36 cellular contexts compared by ENCODE assay signal in the genomic region with DNA sequence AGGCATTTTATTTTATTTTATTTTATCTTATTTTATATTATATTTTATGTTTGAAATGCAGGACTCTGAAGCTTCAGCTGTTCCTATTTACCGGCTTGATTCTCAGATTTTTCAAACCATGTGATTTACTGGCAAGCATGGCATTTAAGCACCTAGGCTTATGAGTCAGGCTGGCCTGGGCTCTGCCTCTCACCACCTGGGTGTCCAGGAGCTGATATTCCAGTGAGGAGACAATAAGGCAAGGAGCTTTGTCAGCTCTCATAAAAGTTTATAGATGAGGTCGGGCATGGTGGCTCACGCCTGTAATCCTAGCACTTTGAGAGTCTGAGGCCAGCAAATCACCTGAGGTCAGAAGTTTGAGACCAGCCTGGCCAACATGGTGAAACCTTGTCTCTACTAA. TPM values are rescaled to one million over a fixed set of nuclear protein-coding genes. Genes with fewer than 3 reads are reported as not detected.
DNase-seq lines count a peak whose midpoint lies in the region; ATAC-seq, FAIRE-seq and TF ChIP-seq lines count a peak whose summit lies in the region.
"Had no signal": no experiment of that assay in that cellular context is flagged by ENCODE, and none has a peak within 500 bp of the region (broad histone marks: within the 10 kb centered on the region; RNA-seq: fewer than 3 reads in every experiment).

No MANE protein-coding gene starts in this region.

- H3K27me3 ChIP-seq in liver (ENCODE audit: control insufficient read depth in 4 of 4, insufficient read depth in 4 of 4, low read length in 3 of 4) (no peaks in the 10 kb centered on the region), HepG2 (ENCODE audit: control insufficient read depth in 1 of 2, insufficient read depth in 2 of 2, low read length in 2 of 2) (no peaks in the 10 kb centered on the region), mammary epithelial cell (ENCODE audit: insufficient read depth, low read length) (no peaks in the 10 kb centered on the region), kidney epithelial cell (ENCODE audit: control insufficient read depth, insufficient read depth, low read length) (no peaks in the 10 kb centered on the region)
- H3K27me3 ChIP-seq: right atrium auricular region, testis had no signal

- TF ChIP-seq EP300 in HepG2 (IDR thresholded peaks at IDR 0.05; ENCODE audit: low read depth in 2 of 2, low read length in 2 of 2) = no peak
- TF ChIP-seq EP300 in HepG2 (CRISPR knock-in tag; IDR thresholded peaks at IDR 0.05; ENCODE audit: borderline replicate concordance) = no peak

- TF ChIP-seq RAD21 in liver (IDR thresholded peaks at IDR 0.05) = no peak
- TF ChIP-seq RAD21 in HepG2 (CRISPR knock-in tag; IDR thresholded peaks at IDR 0.05) = no peak

- CTCF ChIA-PET in HepG2 (lab: Yijun Ruan, JAX; ENCODE audit: low intra/inter-chr PET ratio, low total read pairs) = no interaction called here
- CTCF ChIA-PET in mammary epithelial cell (lab: Charles Lee; ENCODE audit: low non-redundant PET) = interaction anchor here (0.5 to 0.7 kb wide), 3 partner anchors 67 to 244 kb away, joined by 3 to 10 read pairs (median 6); no protein-coding TSS in a partner anchor

- H3K4me1 ChIP-seq in liver (ENCODE audit: control insufficient read depth in 4 of 4, insufficient read depth in 4 of 4, low read length in 3 of 4) (peaks cover 2 to 66% (median 40%) of the 10 kb centered on the region in 4 donors), HepG2 (ENCODE audit: insufficient read depth, low read length) (peaks cover 23% of the 10 kb centered on the region), mammary epithelial cell (ENCODE audit: insufficient read depth, low read length) (peaks cover 2% of the 10 kb centered on the region)
- H3K4me1 ChIP-seq: A549, parathyroid adenoma, right atrium auricular region, testis had no signal

- H2AFZ ChIP-seq in HepG2 (ENCODE audit: low read length) (no peak overlapping the region), mammary epithelial cell (ENCODE audit: low read depth, low read length) (peak overlapping the region; percentile 70)
- H2AFZ ChIP-seq: parathyroid adenoma had no signal

- H3K4me2 ChIP-seq in HepG2 (ENCODE audit: low read depth, low read length) (no peak overlapping the region), mammary epithelial cell (ENCODE audit: insufficient read depth, low read depth, low read length) (no peak overlapping the region)
- H3K4me2 ChIP-seq: A549, SK-N-SH, smooth muscle cell had no signal

- peak overlapping the region; percentile 11 to 46 for H3K27ac ChIP-seq in liver (ENCODE audit: low read depth in 1 of 2, low read length in 2 of 2)
- H3K27ac ChIP-seq in HepG2 (ENCODE audit: extremely low read length, insufficient read depth, low read length) = no peak overlapping the region
- H3K27ac ChIP-seq in mammary epithelial cell (ENCODE audit: insufficient read depth, low read depth, low read length) = no peak overlapping the region
- H3K27ac ChIP-seq: A549, parathyroid adenoma, right atrium auricular region, testis had no signal

- TF ChIP-seq POLR2A in HepG2 (IDR thresholded peaks at IDR 0.05; ENCODE audit: insufficient read depth in 1 of 2, low read depth in 2 of 2, low read length in 2 of 2) (no peak), H54 (IDR thresholded peaks at IDR 0.05; ENCODE audit: low read depth, low read length) (no peak)

- H3K4me3 ChIP-seq in liver (ENCODE audit: low read depth in 1 of 3, low read length in 3 of 3) (no peak overlapping the region), HepG2 (replicated peaks in 1 of 3; ENCODE audit: insufficient read depth in 1 of 3, low read depth in 2 of 3, low read length in 3 of 3) (no peak overlapping the region), mammary epithelial cell (replicated peaks in 1 of 3; ENCODE audit: insufficient read depth in 1 of 3, low read depth in 2 of 3, low read length in 3 of 3) (no peak overlapping the region), kidney epithelial cell (ENCODE audit: low read depth, low read length) (no peak overlapping the region)
- H3K4me3 ChIP-seq: A549, right atrium auricular region, smooth muscle cell, testis had no signal

- no peaks in the 10 kb centered on the region for H3K9me3 ChIP-seq in liver (ENCODE audit: control insufficient read depth in 4 of 4, low read length in 3 of 4)
- no peaks in the 10 kb centered on the region for H3K9me3 ChIP-seq in HepG2 (ENCODE audit: low read length)
- H3K9me3 ChIP-seq in mammary epithelial cell (replicated peaks; ENCODE audit: insufficient read depth, low read length) = no peaks in the 10 kb centered on the region
- H3K9me3 ChIP-seq: A549, right atrium auricular region, SK-N-SH, testis had no signal

- BruUV-seq in HepG2 (replicated peaks; lab: Mats Ljungman, UMichigan) (no TSS peak), mammary epithelial cell (replicated peaks; lab: Mats Ljungman, UMichigan) (no TSS peak)

- no peaks in the 10 kb centered on the region for H4K20me1 ChIP-seq in HepG2 (ENCODE audit: insufficient read depth, low read length)
- no peaks in the 10 kb centered on the region for H4K20me1 ChIP-seq in mammary epithelial cell (ENCODE audit: insufficient read depth, low read length)

- POLR2A ChIA-PET in HepG2 (lab: Yijun Ruan, JAX) = interaction anchor here (0.6 kb wide), 1 partner anchor 57 kb away, joined by 3 read pairs; no protein-coding TSS in a partner anchor

- in situ Hi-C loops in HepG2 (cut with HindIII; ENCODE audit: extremely low pct_ligation_motif_present, low pct_unique_long_range_greater_than_20kb) (loop anchor here (10.0 kb wide), 1 partner anchor 213 kb away; a partner anchor contains a TSS), mammary epithelial cell (cut with MboI; ENCODE audit: low sequenced_read_pairs in 2 of 2) (no loop called here), GM13977 (cut with MboI; ENCODE audit: low pct_unique_long_range_greater_than_20kb, low sequenced_read_pairs, unreplicated experiment) (no loop called here)

- WGBS in liver = 71% methylated on average over 3 of the region's 3 CpGs
- 69% methylated on average over 3 of the region's 3 CpGs for WGBS in HepG2 (ENCODE audit: low lambda C conversion rate)
- WGBS in mammary epithelial cell (ENCODE audit: low coverage, missing lambda C conversion rate) = 70% methylated on average over 3 of the region's 3 CpGs

- H3K79me2 ChIP-seq in HepG2 (ENCODE audit: insufficient read depth, low read length) = no peaks in the 10 kb centered on the region
- no peaks in the 10 kb centered on the region for H3K79me2 ChIP-seq in mammary epithelial cell (ENCODE audit: insufficient read depth, low read length)
- H3K79me2 ChIP-seq: parathyroid adenoma had no signal

- H3K9ac ChIP-seq in liver (ENCODE audit: low read depth in 1 of 2, low read length in 2 of 2) = no peak overlapping the region
- no peak overlapping the region for H3K9ac ChIP-seq in HepG2 (ENCODE audit: insufficient read depth, low read depth, low read length)
- no peak overlapping the region for H3K9ac ChIP-seq in mammary epithelial cell (ENCODE audit: insufficient read depth, low read length)
- H3K9ac ChIP-seq: parathyroid adenoma, SK-N-SH had no signal

- DNase-seq in HepG2 (ENCODE audit: low spot score) = no peak
- peak; percentile 70 for DNase-seq in mammary epithelial cell
- peak; percentile 25 for DNase-seq in kidney epithelial cell (ENCODE audit: low read depth)
- DNase-seq in DMS79 (lab: John Stamatoyannopoulos, UW) = no peak
- DNase-seq in H54 (ENCODE audit: insufficient read length, low spot score) = no peak
- DNase-seq in activated CD4-positive, CD25-positive, alpha-beta regulatory T cell (lab: John Stamatoyannopoulos, UW) = no peak
- DNase-seq in GM13977 (ENCODE audit: low spot score) = no peak
- DNase-seq: activated CD4-positive, alpha-beta memory T cell treated with anti-CD3 and anti-CD28 coated beads for 36 hours; activated CD4-positive, alpha-beta T cell treated with anti-CD3 and anti-CD28 coated beads for 1 hour; activated CD8-positive, alpha-beta memory T cell treated with anti-CD3 and anti-CD28 coated beads, Interleukin-2, amount 50 U/mL, for 48 hours; activated naive CD4-positive, alpha-beta T cell treated with Interleukin-2 at 50 U/mL for 16 hours; AML-193; CD4-positive, alpha-beta memory T cell; dermis blood vessel endothelial cell; H7; hippocampal formation; Kasumi-1; mesenchymal stem cell; NCI-H146; NCI-H446; OCI-M1; SK-N-SH; stimulated activated CD4-positive, alpha-beta T cell treated with anti-CD3 and anti-CD28 coated beads, Interleukin-1b, Interleukin-23, amount 100 ng/mL, for 48 hours; stimulated activated naive CD8-positive, alpha-beta T cell treated with anti-CD3 and anti-CD28 coated beads, Interleukin-15, Interleukin-2, amounts not matched to agents 100 U/mL and 50 U/mL, for 24 hours; testis had no signal

- no peak for TF ChIP-seq CTCF in liver (IDR thresholded peaks at IDR 0.05; ENCODE audit: low read depth, low read length, missing input control)
- no peak for TF ChIP-seq CTCF in HepG2 (CRISPR knock-in tag; IDR thresholded peaks at IDR 0.05)
- TF ChIP-seq CTCF in mammary epithelial cell (conservative IDR thresholded peaks at IDR 0.05 in 1 of 2, IDR thresholded peaks at IDR 0.05 in 1 of 2; ENCODE audit: extremely low read depth in 1 of 2, insufficient read depth in 1 of 2, low read depth in 1 of 2, low read length in 2 of 2) = no peak
- no peak for TF ChIP-seq CTCF in kidney epithelial cell (IDR thresholded peaks at IDR 0.05; ENCODE audit: insufficient read depth, low read length, poor library complexity, severe bottlenecking)
- no peak for TF ChIP-seq CTCF in GM13977 (IDR thresholded peaks at IDR 0.05; ENCODE audit: extremely low read depth, insufficient read depth, missing control alignments)

- dilution Hi-C loops in mammary epithelial cell (cut with HindIII; ENCODE audit: low sequenced_read_pairs) = loop anchor here (5.0 kb wide), 1 partner anchor 75 kb away; no protein-coding TSS in a partner anchor

- FAIRE-seq in HepG2 (lab: Jason Lieb, UNC) = no peak
- FAIRE-seq in H54 (lab: Jason Lieb, UNC) = no peak
- FAIRE-seq: A549, D721Med, TTC549 had no signal

- no peak for ATAC-seq in HepG2
- ATAC-seq: A549; left lobe of liver; stimulated activated naive CD8-positive, alpha-beta T cell treated with anti-CD3 and anti-CD28 coated beads, Interleukin-15, Interleukin-2, amounts not matched to agents 100 U/mL and 50 U/mL, for 24 hours had no signal

- intact Hi-C loops in HepG2 (cut with micrococcal nuclease; ENCODE audit: unreplicated experiment) (loop anchor here (5.0 kb wide), 1 partner anchor 215 kb away; a partner anchor contains a TSS), mammary epithelial cell (cut with micrococcal nuclease) (no loop called here)

- no peaks in the 10 kb centered on the region for H3K36me3 ChIP-seq in liver (ENCODE audit: control insufficient read depth in 4 of 4, insufficient read depth in 3 of 4, low read depth in 1 of 4, low read length in 3 of 4)
- H3K36me3 ChIP-seq in HepG2 (replicated peaks in 1 of 2; ENCODE audit: control insufficient read depth in 1 of 2, insufficient read depth in 2 of 2, low read length in 2 of 2) = no peaks in the 10 kb centered on the region
- no peaks in the 10 kb centered on the region for H3K36me3 ChIP-seq in mammary epithelial cell (ENCODE audit: insufficient read depth, low read length)
- no peaks in the 10 kb centered on the region for H3K36me3 ChIP-seq in kidney epithelial cell (ENCODE audit: control insufficient read depth, insufficient read depth, low read length)
- H3K36me3 ChIP-seq: right atrium auricular region had no signal

RNA-seq across cellular contexts. Expression of a gene that starts 2.1 kb away (rescaled TPM):
- total RNA-seq in liver = 10 to 100 TPM in 1 of 2 donors, under 1 TPM in 1; 0.84 to 28.3 TPM
- 10 to 100 TPM; 17.6 to 51.4 TPM for polyA plus RNA-seq in liver
- 0.82 and 1.1 TPM in 2 replicates for total RNA-seq in HepG2 (2016; rRNA removed; fragmentation: Illumina TruSeq; extraction: Trizol)
- 0.44 and 0.51 TPM in 2 replicates for total RNA-seq in HepG2 (2016; cell fraction: cytosol; rRNA removed; fragmentation: Illumina TruSeq; extraction: Trizol; ENCODE audit: low read depth)
- 0.97 and 2.2 TPM in 2 replicates for total RNA-seq in HepG2 (2016; cell fraction: insoluble cytoplasmic fraction; rRNA removed; fragmentation: Illumina TruSeq; extraction: Trizol)
- total RNA-seq in HepG2 (2016; cell fraction: membrane; rRNA removed; fragmentation: Illumina TruSeq; extraction: Trizol) = 0.79 and 1.1 TPM in 2 replicates
- total RNA-seq in HepG2 (2016; cell fraction: nucleus; rRNA removed; fragmentation: Illumina TruSeq; extraction: Trizol) = 1.0 and 1.2 TPM in 2 replicates
- 0.34 and 0.48 TPM in 2 replicates for polyA plus RNA-seq in HepG2 (2011; rRNA removed)
- 0.64 and 0.65 TPM in 2 replicates for polyA plus RNA-seq in HepG2 (2011; cell fraction: cytosol; rRNA removed)
- 0.48 and 0.59 TPM in 2 replicates for polyA plus RNA-seq in HepG2 (2011; cell fraction: nucleus; rRNA removed)
- polyA plus RNA-seq in HepG2 (2012) = 0.23 and 0.43 TPM in 2 replicates
- 0.54 and 0.55 TPM in 2 replicates for polyA plus RNA-seq in HepG2 (2016; cell fraction: cytosol; fragmentation: Illumina TruSeq; extraction: Trizol; ENCODE audit: low read depth)
- 1.6 and 1.7 TPM in 2 replicates for polyA plus RNA-seq in HepG2 (2016; cell fraction: insoluble cytoplasmic fraction; fragmentation: Illumina TruSeq; extraction: Trizol; ENCODE audit: low read depth)
- 0.45 and 0.80 TPM in 2 replicates for polyA plus RNA-seq in HepG2 (2016; cell fraction: membrane; fragmentation: Illumina TruSeq; extraction: Trizol; ENCODE audit: low read depth)
- polyA plus RNA-seq in HepG2 (2016; cell fraction: nucleus; fragmentation: Illumina TruSeq; extraction: Trizol; ENCODE audit: insufficient read depth, low read depth) = 1.6 and 1.7 TPM in 2 replicates
- 0.68 TPM in 1 of 2 replicates, not detected in the other for polyA minus RNA-seq in HepG2 (2011; rRNA and poly(A)+ RNA removed; ENCODE audit: low replicate concordance)
- polyA minus RNA-seq in HepG2 (2011; cell fraction: cytosol; rRNA and poly(A)+ RNA removed) = not detected in 2 replicates
- polyA minus RNA-seq in HepG2 (2011; cell fraction: nucleus; rRNA and poly(A)+ RNA removed) = 0.52 TPM in 1 of 2 replicates, not detected in the other
- total RNA-seq in mammary epithelial cell = not detected
- not detected for polyA plus RNA-seq in mammary epithelial cell
- polyA minus RNA-seq in mammary epithelial cell = not detected
- total RNA-seq in kidney epithelial cell = not detected in 2 replicates
- total RNA-seq: activated CD4-positive, alpha-beta memory T cell treated with anti-CD3 and anti-CD28 coated beads for 36 hours; activated T-helper 1 cell treated with anti-CD3 and anti-CD28 coated beads, Interleukin-12 subunit alpha, Interleukin-12 subunit beta, Interleukin-2, Interleukin-4 antibody, amounts not matched to agents 30 ng/mL and 10 ng/mL and 1 ng/mL, durations not matched to agents 14 hours and 24 hours and 36 hours; CD4-positive, alpha-beta memory T cell; H7; right atrium auricular region; smooth muscle cell; T-helper 1 cell treated with Interleukin-12 subunit alpha and Interleukin-12 subunit beta and Interleukin-4 antibody, amounts not matched to agents 30 ng/mL and 1 ng/mL, for 36 hours; ureter had no signal
- polyA plus RNA-seq: A549; CD4-positive, alpha-beta memory T cell; SK-N-SH; smooth muscle cell had no signal

RNA-seq across cellular contexts. Expression of a gene that starts 24.6 kb away (rescaled TPM):
- 1 to 10 TPM; 4.7 to 8.5 TPM for total RNA-seq in liver
- 1 to 10 TPM; 4.5 to 5.6 TPM for polyA plus RNA-seq in liver
- total RNA-seq in HepG2 (2016; rRNA removed; fragmentation: Illumina TruSeq; extraction: Trizol) = 4.5 and 4.8 TPM in 2 replicates
- total RNA-seq in HepG2 (2016; cell fraction: cytosol; rRNA removed; fragmentation: Illumina TruSeq; extraction: Trizol; ENCODE audit: low read depth) = 3.0 and 3.8 TPM in 2 replicates
- total RNA-seq in HepG2 (2016; cell fraction: insoluble cytoplasmic fraction; rRNA removed; fragmentation: Illumina TruSeq; extraction: Trizol) = 4.2 and 4.4 TPM in 2 replicates
- 7.9 and 8.2 TPM in 2 replicates for total RNA-seq in HepG2 (2016; cell fraction: membrane; rRNA removed; fragmentation: Illumina TruSeq; extraction: Trizol)
- total RNA-seq in HepG2 (2016; cell fraction: nucleus; rRNA removed; fragmentation: Illumina TruSeq; extraction: Trizol) = 7.0 and 7.7 TPM in 2 replicates
- polyA plus RNA-seq in HepG2 (2011; rRNA removed) = 4.3 and 4.9 TPM in 2 replicates
- polyA plus RNA-seq in HepG2 (2011; cell fraction: cytosol; rRNA removed) = 3.1 TPM in 2 replicates
- polyA plus RNA-seq in HepG2 (2011; cell fraction: nucleus; rRNA removed) = 5.7 and 6.9 TPM in 2 replicates
- 3.6 and 4.3 TPM in 2 replicates for polyA plus RNA-seq in HepG2 (2012)
- 3.1 and 3.9 TPM in 2 replicates for polyA plus RNA-seq in HepG2 (2016; cell fraction: cytosol; fragmentation: Illumina TruSeq; extraction: Trizol; ENCODE audit: low read depth)
- polyA plus RNA-seq in HepG2 (2016; cell fraction: insoluble cytoplasmic fraction; fragmentation: Illumina TruSeq; extraction: Trizol; ENCODE audit: low read depth) = 4.8 and 5.2 TPM in 2 replicates
- polyA plus RNA-seq in HepG2 (2016; cell fraction: membrane; fragmentation: Illumina TruSeq; extraction: Trizol; ENCODE audit: low read depth) = 5.0 and 6.1 TPM in 2 replicates
- polyA plus RNA-seq in HepG2 (2016; cell fraction: nucleus; fragmentation: Illumina TruSeq; extraction: Trizol; ENCODE audit: insufficient read depth, low read depth) = 5.5 and 5.7 TPM in 2 replicates
- 14.1 and 22.8 TPM in 2 replicates for polyA minus RNA-seq in HepG2 (2011; rRNA and poly(A)+ RNA removed; ENCODE audit: low replicate concordance)
- 4.2 and 5.0 TPM in 2 replicates for polyA minus RNA-seq in HepG2 (2011; cell fraction: cytosol; rRNA and poly(A)+ RNA removed)
- polyA minus RNA-seq in HepG2 (2011; cell fraction: nucleus; rRNA and poly(A)+ RNA removed) = 8.1 and 8.6 TPM in 2 replicates
- 10 to 100 TPM; 29.3 to 88.6 TPM for total RNA-seq in mammary epithelial cell
- 20.8 TPM for polyA plus RNA-seq in mammary epithelial cell
- 43.7 TPM for polyA minus RNA-seq in mammary epithelial cell
- 18.6 and 21.4 TPM in 2 replicates for total RNA-seq in kidney epithelial cell

Comparison
In these comparisons a context has a peak if more than half of its experiments do, and no peak if none do; other contexts are left out.
1. H3K27ac ChIP-seq: peak in liver (2 of 2); none in HepG2 (single experiment) and mammary epithelial cell (single experiment).
2. DNase-seq: peak in mammary epithelial cell (single experiment) and kidney epithelial cell (single experiment); none in HepG2 (single experiment), DMS79 (single experiment), H54 (single experiment), activated CD4-positive, CD25-positive, alpha-beta regulatory T cell (0 of 4) and GM13977 (single experiment).